ENCODE assay signal across 26 cellular contexts in the genomic region with DNA sequence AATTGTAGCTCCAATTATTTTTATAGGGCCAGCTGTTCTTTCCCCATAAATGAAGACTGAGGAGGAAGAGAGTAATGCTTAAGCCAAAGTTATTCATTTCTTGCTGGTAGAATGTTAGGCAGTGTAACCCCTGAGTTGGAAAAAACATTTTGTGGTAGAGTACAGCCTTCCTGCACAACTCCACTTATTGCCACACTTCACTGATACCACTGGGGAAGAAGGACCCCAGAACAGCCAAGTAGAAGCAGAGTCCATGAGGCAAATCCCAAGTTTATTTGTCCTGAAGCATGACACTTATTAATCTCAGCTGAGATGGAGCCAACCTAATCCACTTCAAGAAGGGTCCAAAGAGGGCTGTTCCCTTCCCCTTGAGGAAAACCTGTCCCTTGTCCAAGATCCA.
A peak's percentile ranks its signal among the peaks of the same experiment; 100 is the strongest.
DNase-seq lines count a peak whose midpoint lies in the region; ATAC-seq, FAIRE-seq and TF ChIP-seq lines count a peak whose summit lies in the region.
"Had no signal": no experiment of that assay in that cellular context is flagged by ENCODE, and none has a peak within 500 bp of the region (broad histone marks: within the 10 kb centered on the region; RNA-seq: fewer than 3 reads in every experiment).

No MANE protein-coding gene starts in this region.

- TF ChIP-seq CTCF in left ventricle myocardium inferior (IDR thresholded peaks at IDR 0.05; ENCODE audit: borderline replicate concordance) (no peak), H1 (IDR thresholded peaks at IDR 0.05; ENCODE audit: control extremely low read depth in 1 of 3, insufficient read depth in 1 of 3, low read depth in 1 of 3, low read length in 3 of 3) (no peak), hepatocyte (IDR thresholded peaks at IDR 0.05; ENCODE audit: poor library complexity) (no peak), dorsolateral prefrontal cortex (IDR thresholded peaks at IDR 0.05 in 54 of 56, conservative IDR thresholded peaks at IDR 0.05 in 2 of 56; ENCODE audit: low read depth in 1 of 56, partially characterized antibody in 56 of 56) (no peak), tibial nerve (IDR thresholded peaks at IDR 0.05) (no peak)

- no peaks in the 10 kb centered on the region for H4K20me1 ChIP-seq in H1 (replicated peaks in 1 of 2; ENCODE audit: control insufficient read depth in 1 of 2, insufficient read depth in 2 of 2, low read length in 2 of 2)
- H4K20me1 ChIP-seq in hepatocyte (ENCODE audit: insufficient read depth, poor library complexity, severe bottlenecking), result no peaks in the 10 kb centered on the region
- H4K20me1 ChIP-seq: BLaER1 had no signal

- DNase-seq in right cardiac atrium, result no peak
- DNase-seq in left ventricle myocardium inferior, result no peak
- DNase-seq in H1 (ENCODE audit: low read depth in 1 of 2, low spot score in 2 of 2), result no peak
- no peak for DNase-seq in hepatocyte (ENCODE audit: low spot score)
- DNase-seq in dorsolateral prefrontal cortex, result no peak
- no peak for DNase-seq in tibial nerve (ENCODE audit: low spot score in 2 of 2)
- DNase-seq in H54 (ENCODE audit: insufficient read length, low spot score), result no peak
- DNase-seq: 8988T; ACHN; BE2C; C1 segment of cervical spinal cord; CD4-positive, alpha-beta memory T cell; CD4-positive, CD25-positive, alpha-beta regulatory T cell; CD8-positive, alpha-beta memory T cell; COR-L47; DMS 273 treated with DMSO at 0.1 percent for 48 hours; DMS153; DMS53; DND-41; EL; GDM1 had no signal

- H3K79me2 ChIP-seq in H1 (ENCODE audit: control insufficient read depth in 1 of 2, insufficient read depth in 2 of 2, low read length in 2 of 2) (no peaks in the 10 kb centered on the region), hepatocyte (no peaks in the 10 kb centered on the region)

- H3K27me3 ChIP-seq in right cardiac atrium (ENCODE audit: control insufficient read depth, insufficient read depth), result no peaks in the 10 kb centered on the region
- peaks cover 12% of the 10 kb centered on the region for H3K27me3 ChIP-seq in left ventricle myocardium inferior (ENCODE audit: low read depth)
- no peaks in the 10 kb centered on the region; a peak in 1 of 7 replicates for H3K27me3 ChIP-seq in H1 (replicated peaks in 1 of 4; ENCODE audit: control insufficient read depth in 3 of 4, extremely low read depth in 1 of 4, insufficient read depth in 3 of 4, low read length in 3 of 4)
- H3K27me3 ChIP-seq in hepatocyte, result no peaks in the 10 kb centered on the region
- peaks cover 0 to 11% (median 0%) of the 10 kb centered on the region in 45 donors for H3K27me3 ChIP-seq in dorsolateral prefrontal cortex
- H3K27me3 ChIP-seq in tibial nerve, result no peaks in the 10 kb centered on the region
- H3K27me3 ChIP-seq: BLaER1 had no signal

- H3K4ac ChIP-seq in H1 (replicated peaks; ENCODE audit: insufficient read length, low read depth, low read length), result no peak overlapping the region

- H4K8ac ChIP-seq in H1 (ENCODE audit: extremely low read depth, insufficient read depth, low read length), result no peak overlapping the region

- TF ChIP-seq POLR2A in H1 (IDR thresholded peaks at IDR 0.05; ENCODE audit: control extremely low read depth in 1 of 2, low read depth in 2 of 2, low read length in 2 of 2) (no peak), tibial nerve (IDR thresholded peaks at IDR 0.05) (no peak), H54 (IDR thresholded peaks at IDR 0.05; ENCODE audit: low read depth, low read length) (no peak)

- 0 out of 2 replicates have a peak overlapping the region, but pooled peaks have one; percentile 16 for H2BK15ac ChIP-seq in H1 (ENCODE audit: low read length)

- H3K4me3 ChIP-seq in right cardiac atrium (ENCODE audit: low read length) (no peak overlapping the region), left ventricle myocardium inferior (no peak overlapping the region), H1 (ENCODE audit: extremely low read depth in 1 of 4, insufficient read depth in 2 of 4, low read depth in 3 of 4, low read length in 4 of 4) (no peak overlapping the region), hepatocyte (no peak overlapping the region), dorsolateral prefrontal cortex (no peak overlapping the region), tibial nerve (no peak overlapping the region)
- H3K4me3 ChIP-seq: BLaER1, GM12878 had no signal

- peak; percentile 37 to 57 for ATAC-seq in right cardiac atrium
- ATAC-seq: GM12878 had no signal

- no peak overlapping the region for H2BK120ac ChIP-seq in H1 (replicated peaks; ENCODE audit: low read depth, low read length)

- no peak overlapping the region for H3K56ac ChIP-seq in H1 (replicated peaks; ENCODE audit: insufficient read length, low read depth, low read length)

- H3K4me1 ChIP-seq in right cardiac atrium (ENCODE audit: control insufficient read depth, insufficient read depth, low read length) (no peaks in the 10 kb centered on the region), left ventricle myocardium inferior (no peaks in the 10 kb centered on the region), H1 (replicated peaks in 1 of 4; ENCODE audit: control insufficient read depth in 3 of 4, insufficient read depth in 4 of 4, low read length in 3 of 4) (no peaks in the 10 kb centered on the region), hepatocyte (ENCODE audit: insufficient read depth) (no peaks in the 10 kb centered on the region), tibial nerve (no peaks in the 10 kb centered on the region)
- H3K4me1 ChIP-seq: BE2C, BLaER1 had no signal

- CTCF ChIA-PET in H1 (lab: Charles Lee; ENCODE audit: partially characterized antibody), result interaction anchor here (1.0 kb wide), 1 partner anchor 23 kb away, joined by 3 read pairs; no protein-coding TSS in a partner anchor

- H3K4me2 ChIP-seq in H1 (ENCODE audit: insufficient read depth in 1 of 2, low read depth in 2 of 2, low read length in 2 of 2), result no peak overlapping the region
- H3K4me2 ChIP-seq in hepatocyte, result no peak overlapping the region
- H3K4me2 ChIP-seq: BLaER1 had no signal

- no peak overlapping the region for H3K27ac ChIP-seq in right cardiac atrium (ENCODE audit: low read length)
- no peak overlapping the region for H3K27ac ChIP-seq in left ventricle myocardium inferior (replicated peaks)
- no peak overlapping the region for H3K27ac ChIP-seq in H1 (ENCODE audit: low read depth, low read length)
- peak overlapping the region; percentile 41 for H3K27ac ChIP-seq in hepatocyte
- no peak overlapping the region for H3K27ac ChIP-seq in dorsolateral prefrontal cortex
- no peak overlapping the region for H3K27ac ChIP-seq in tibial nerve
- H3K27ac ChIP-seq: BLaER1 had no signal

- H3K23me2 ChIP-seq in H1 (ENCODE audit: low read depth, low read length), result 0 out of 2 replicates have a peak, but pooled peaks cover 1% of the 10 kb centered on the region

- no peak overlapping the region for H4K91ac ChIP-seq in H1 (replicated peaks; ENCODE audit: insufficient read length, low read length)

- no peaks in the 10 kb centered on the region for H3K79me1 ChIP-seq in H1 (ENCODE audit: low read depth, low read length)

- no peak overlapping the region for H3K18ac ChIP-seq in H1 (ENCODE audit: extremely low read depth, low read length)

- FAIRE-seq in H1 (lab: Jason Lieb, UNC) (no peak), H54 (lab: Jason Lieb, UNC) (no peak)
- FAIRE-seq: A204.1, GM12878, GM12892, GM18507 had no signal

- H3K9me2 ChIP-seq in hepatocyte (replicated peaks; ENCODE audit: insufficient read depth), result no peaks in the 10 kb centered on the region

- no peak overlapping the region for H2BK5ac ChIP-seq in H1 (ENCODE audit: low read depth, low read length)

- no peak for TF ChIP-seq RAD21 in H1 (IDR thresholded peaks at IDR 0.05 in 1 of 2, conservative IDR thresholded peaks at IDR 0.05 in 1 of 2; ENCODE audit: low read depth in 2 of 2, low read length in 2 of 2)

- H2AK5ac ChIP-seq in H1 (ENCODE audit: low read depth, low read length), result no peak overlapping the region

- H3K9ac ChIP-seq in H1 (replicated peaks in 1 of 4; ENCODE audit: extremely low read depth in 1 of 4, low read depth in 3 of 4, low read length in 3 of 4), result no peak overlapping the region
- H3K9ac ChIP-seq: BLaER1 had no signal

- intact Hi-C loops in right cardiac atrium (cut with DNase I), result no loop called here
- intact Hi-C loops in left ventricle myocardium inferior (cut with micrococcal nuclease), result no loop called here
- intact Hi-C loops in dorsolateral prefrontal cortex (cut with DNase I), result no loop called here

- 0 out of 2 replicates have a peak overlapping the region, but pooled peaks have one; percentile 39 for H2BK12ac ChIP-seq in H1 (ENCODE audit: low read depth, low read length)

- H3K9me3 ChIP-seq in right cardiac atrium (ENCODE audit: control insufficient read depth, low read length) (no peaks in the 10 kb centered on the region), left ventricle myocardium inferior (replicated peaks) (no peaks in the 10 kb centered on the region), H1 (ENCODE audit: insufficient read depth in 2 of 2, low read depth in 1 of 2, low read length in 1 of 2) (no peaks in the 10 kb centered on the region), hepatocyte (ENCODE audit: low read depth) (no peaks in the 10 kb centered on the region), tibial nerve (no peaks in the 10 kb centered on the region)

- no peak overlapping the region for H3K23ac ChIP-seq in H1 (ENCODE audit: insufficient read length)

- H3K36me3 ChIP-seq in left ventricle myocardium inferior, result no peaks in the 10 kb centered on the region
- H3K36me3 ChIP-seq in H1 (ENCODE audit: control insufficient read depth in 2 of 4, insufficient read depth in 4 of 4, low read length in 3 of 4), result no peaks in the 10 kb centered on the region
- H3K36me3 ChIP-seq in hepatocyte (replicated peaks; ENCODE audit: insufficient read depth, low read depth), result no peaks in the 10 kb centered on the region
- no peaks in the 10 kb centered on the region for H3K36me3 ChIP-seq in tibial nerve
- H3K36me3 ChIP-seq: BE2C, BLaER1 had no signal

- H2BK20ac ChIP-seq in H1 (ENCODE audit: low read length), result no peak overlapping the region

- TF ChIP-seq EP300 in H1 (IDR thresholded peaks at IDR 0.05; ENCODE audit: borderline replicate concordance in 1 of 2, low read depth in 2 of 2, low read length in 2 of 2) (no peak), tibial nerve (IDR thresholded peaks at IDR 0.05) (no peak)

- POLR2A ChIA-PET in H1 (lab: Charles Lee; ENCODE audit: partially characterized antibody), result no interaction called here

- H3K14ac ChIP-seq in H1 (ENCODE audit: insufficient read length), result no peak overlapping the region

- H2AFZ ChIP-seq in H1 (ENCODE audit: low read length) (no peak overlapping the region), hepatocyte (no peak overlapping the region)

- no peak overlapping the region for H4K5ac ChIP-seq in H1 (ENCODE audit: insufficient read length, low read depth, low read length)

TF ChIP-seq in H1, 55 proteins besides CTCF, POLR2A, EP300 and RAD21 (continues in another document):
- TF ChIP-seq CTBP2 (IDR thresholded peaks at IDR 0.05; ENCODE audit: borderline replicate concordance, insufficient read depth, insufficient read length, low read length) (no peak), SAP30 (IDR thresholded peaks at IDR 0.05; ENCODE audit: insufficient read depth, insufficient replicate concordance, low read length) (no peak), NRF1 (IDR thresholded peaks at IDR 0.05; ENCODE audit: low read depth, low read length) (no peak), RFX5 (IDR thresholded peaks at IDR 0.05; ENCODE audit: borderline replicate concordance, low read depth, low read length) (no peak)
